21 cellular contexts compared by ENCODE assay signal in the genomic region with DNA sequence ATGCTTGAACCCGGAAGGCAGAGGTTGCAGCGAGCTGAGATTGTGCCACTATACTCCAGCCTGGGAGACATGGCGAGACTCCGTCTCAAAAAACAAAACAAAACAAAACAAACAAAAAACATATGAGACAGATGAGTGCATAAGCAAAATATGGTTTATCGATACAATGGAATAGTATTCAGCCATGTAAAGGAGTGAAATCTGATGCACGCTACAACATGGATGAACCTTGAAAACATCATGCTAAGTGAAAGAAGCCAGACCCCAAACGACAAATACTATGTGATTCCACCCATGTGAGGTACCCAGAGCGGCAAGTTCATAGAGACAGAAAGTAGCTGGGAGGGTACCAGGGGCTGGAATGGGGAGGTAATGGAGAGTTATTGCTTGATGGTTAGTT. TPM values are rescaled to one million over a fixed set of nuclear protein-coding genes. Genes with fewer than 3 reads are reported as not detected.
DNase-seq lines count a peak whose midpoint lies in the region; ATAC-seq, FAIRE-seq and TF ChIP-seq lines count a peak whose summit lies in the region.
"Had no signal": no experiment of that assay in that cellular context is flagged by ENCODE, and none has a peak within 500 bp of the region (broad histone marks: within the 10 kb centered on the region; RNA-seq: fewer than 3 reads in every experiment).

No MANE protein-coding gene starts in this region.

- no peak overlapping the region for H3K4me2 ChIP-seq in HepG2 (ENCODE audit: low read depth, low read length)

- H3K9ac ChIP-seq in HepG2 (ENCODE audit: insufficient read depth, low read depth, low read length): no peak overlapping the region

- H2AFZ ChIP-seq in HepG2 (ENCODE audit: low read length): no peak overlapping the region

- no peak for TF ChIP-seq RAD21 in HepG2 (CRISPR knock-in tag; IDR thresholded peaks at IDR 0.05)

- H3K27ac ChIP-seq in HepG2 (ENCODE audit: extremely low read length, insufficient read depth, low read length) (no peak overlapping the region), right lobe of liver (no peak overlapping the region), RWPE2 (ENCODE audit: poor library complexity, severe bottlenecking) (peak overlapping the region; percentile 95), vagina (peak overlapping the region; percentile 88)
- H3K27ac ChIP-seq: C4-2B had no signal

- ATAC-seq in HepG2 (no peak), right lobe of liver (no peak), RWPE2 (ENCODE audit: low read depth) (no peak)
- ATAC-seq: SK-N-SH treated with all-trans-retinoic acid at 6 μM for 48 hours had no signal

- TF ChIP-seq EP300 in HepG2 (IDR thresholded peaks at IDR 0.05; ENCODE audit: low read depth in 2 of 2, low read length in 2 of 2) (no peak), HepG2 (CRISPR knock-in tag; IDR thresholded peaks at IDR 0.05; ENCODE audit: borderline replicate concordance) (no peak)

- WGBS in HepG2 (ENCODE audit: low lambda C conversion rate): 97% methylated on average over 8 of the region's 8 CpGs
- WGBS in right lobe of liver (ENCODE audit: insufficient coverage, low coverage, low lambda C conversion rate, missing lambda C conversion rate): 95% methylated on average over 8 of the region's 8 CpGs

- H3K4me1 ChIP-seq in HepG2 (ENCODE audit: insufficient read depth, low read length) (peaks cover 80% of the 10 kb centered on the region), right lobe of liver (no peaks in the 10 kb centered on the region), RWPE2 (ENCODE audit: insufficient read depth, poor library complexity, severe bottlenecking) (peaks cover 62% of the 10 kb centered on the region), vagina (peaks cover 66% of the 10 kb centered on the region)

- no peaks in the 10 kb centered on the region for H3K9me3 ChIP-seq in HepG2 (ENCODE audit: low read length)
- H3K9me3 ChIP-seq in right lobe of liver: no peaks in the 10 kb centered on the region
- H3K9me3 ChIP-seq in RWPE2 (ENCODE audit: severe bottlenecking): no peaks in the 10 kb centered on the region
- no peaks in the 10 kb centered on the region for H3K9me3 ChIP-seq in vagina

- no TSS peak for BruUV-seq in HepG2 (replicated peaks; lab: Mats Ljungman, UMichigan)
- BruUV-seq in Calu3 (replicated peaks; lab: Mats Ljungman, UMichigan): no TSS peak

- in situ Hi-C loops in HepG2 (cut with HindIII; ENCODE audit: extremely low pct_ligation_motif_present, low pct_unique_long_range_greater_than_20kb): no loop called here

- no peaks in the 10 kb centered on the region for H3K79me2 ChIP-seq in HepG2 (ENCODE audit: insufficient read depth, low read length)

- peaks cover 30% of the 10 kb centered on the region for H3K4me1 Mint-ChIP-seq in nephron
- peaks cover 60% of the 10 kb centered on the region for H3K4me1 Mint-ChIP-seq in Calu3 (ENCODE audit: low read depth, unreplicated experiment)

- H3K36me3 Mint-ChIP-seq in nephron (ENCODE audit: low read depth) (no peaks in the 10 kb centered on the region), Calu3 (ENCODE audit: insufficient read depth, unreplicated experiment) (peaks cover 27% of the 10 kb centered on the region)

- H3K27me3 Mint-ChIP-seq in nephron (ENCODE audit: low read depth): no peaks in the 10 kb centered on the region
- no peaks in the 10 kb centered on the region for H3K27me3 Mint-ChIP-seq in Calu3 (ENCODE audit: unreplicated experiment)

- no peak for TF ChIP-seq POLR2A in HepG2 (IDR thresholded peaks at IDR 0.05; ENCODE audit: insufficient read depth in 1 of 2, low read depth in 2 of 2, low read length in 2 of 2)
- no peak for TF ChIP-seq POLR2A in right lobe of liver (IDR thresholded peaks at IDR 0.05)
- TF ChIP-seq POLR2A in vagina (IDR thresholded peaks at IDR 0.05): no peak

- no peak for TF ChIP-seq CTCF in HepG2 (CRISPR knock-in tag; IDR thresholded peaks at IDR 0.05)
- TF ChIP-seq CTCF in right lobe of liver (IDR thresholded peaks at IDR 0.05): no peak
- no peak for TF ChIP-seq CTCF in RWPE2 (IDR thresholded peaks at IDR 0.05; ENCODE audit: poor library complexity, severe bottlenecking)
- TF ChIP-seq CTCF in nephron (IDR thresholded peaks at IDR 0.05; ENCODE audit: unreplicated experiment in 3 of 3): no peak
- no peak for TF ChIP-seq CTCF in vagina (IDR thresholded peaks at IDR 0.05)
- TF ChIP-seq CTCF in Calu3 (IDR thresholded peaks at IDR 0.05; ENCODE audit: unreplicated experiment): no peak

- H4K20me1 ChIP-seq in HepG2 (ENCODE audit: insufficient read depth, low read length): no peaks in the 10 kb centered on the region

- FAIRE-seq in HepG2 (lab: Jason Lieb, UNC): peak; percentile 34
- FAIRE-seq: GM19239, H1 had no signal

- H3K4me3 ChIP-seq in HepG2 (replicated peaks in 1 of 3; ENCODE audit: insufficient read depth in 1 of 3, low read depth in 2 of 3, low read length in 3 of 3) (no peak overlapping the region), right lobe of liver (no peak overlapping the region), RWPE2 (ENCODE audit: severe bottlenecking) (no peak overlapping the region), vagina (no peak overlapping the region)

- H3K36me3 ChIP-seq in HepG2 (replicated peaks in 1 of 2; ENCODE audit: control insufficient read depth in 1 of 2, insufficient read depth in 2 of 2, low read length in 2 of 2) (no peaks in the 10 kb centered on the region), right lobe of liver (no peaks in the 10 kb centered on the region), RWPE2 (ENCODE audit: low read depth) (peaks cover 12% of the 10 kb centered on the region), vagina (no peaks in the 10 kb centered on the region)

- CTCF ChIA-PET in HepG2 (lab: Yijun Ruan, JAX; ENCODE audit: low intra/inter-chr PET ratio, low total read pairs): interaction anchor here (2.0 kb wide), 1 partner anchor 9 kb away, joined by 8 read pairs; a partner anchor contains a TSS
- CTCF ChIA-PET in Calu3 (lab: Charles Lee): interaction anchor here (0.6 kb wide), 1 partner anchor 17 kb away, joined by 5 read pairs; no protein-coding TSS in a partner anchor

- H3K27ac Mint-ChIP-seq in nephron (peak overlapping the region in 2 of 3 experiments; percentile 20 to 35), Calu3 (ENCODE audit: unreplicated experiment) (no peak overlapping the region)

- intact Hi-C loops in HepG2 (cut with micrococcal nuclease; ENCODE audit: unreplicated experiment): no loop called here
- intact Hi-C loops in right lobe of liver (cut with DNase I): loop anchor here (10.0 kb wide), 2 partner anchors 201 to 211 kb away; a partner anchor contains a TSS
- intact Hi-C loops in vagina (cut with DNase I): no loop called here
- intact Hi-C loops in Calu3 (cut with micrococcal nuclease; ENCODE audit: unreplicated experiment): no loop called here

- DNase-seq in HepG2 (ENCODE audit: low spot score) (no peak), right lobe of liver (no peak), RWPE2 (ENCODE audit: low spot score) (no peak), vagina (ENCODE audit: extremely low spot score in 2 of 2) (no peak), HuH-7.5 (ENCODE audit: low spot score) (no peak), medulla oblongata (ENCODE audit: extremely low spot score) (no peak), Calu3 (no peak)
- DNase-seq: KG1; NCI-H1092 treated with DMSO at 0.1 percent for 48 hours; NCI-H1436 treated with DMSO at 0.1 percent for 48 hours; NCI-H1930; NCI-H226; NCI-H524; NCI-H774; NK-92 treated with Interleukin-12 subunit alpha and Interleukin-12 subunit beta, amount 100 ng/mL, for 24 hours; SIG-M5 had no signal

- H3K27me3 ChIP-seq in HepG2 (ENCODE audit: control insufficient read depth in 1 of 2, insufficient read depth in 2 of 2, low read length in 2 of 2) (no peaks in the 10 kb centered on the region), right lobe of liver (no peaks in the 10 kb centered on the region), RWPE2 (ENCODE audit: insufficient read depth, poor library complexity, severe bottlenecking) (no peaks in the 10 kb centered on the region), vagina (no peaks in the 10 kb centered on the region)

- H3K9me3 Mint-ChIP-seq in nephron (no peaks in the 10 kb centered on the region), Calu3 (ENCODE audit: low read depth, unreplicated experiment) (no peaks in the 10 kb centered on the region)

- no peak overlapping the region for H3K4me3 Mint-ChIP-seq in nephron
- H3K4me3 Mint-ChIP-seq in Calu3 (ENCODE audit: low read depth, unreplicated experiment): no peak overlapping the region

- POLR2A ChIA-PET in HepG2 (lab: Yijun Ruan, JAX): interaction anchor here (0.7 to 5.1 kb wide), 5 partner anchors 10 to 46 kb away, joined by 3 to 27 read pairs (median 14); a partner anchor contains a TSS

RNA-seq across cellular contexts. Expression of a gene that starts 6.8 kb away (rescaled TPM):
- total RNA-seq in HepG2 (2016; rRNA removed; fragmentation: Illumina TruSeq; extraction: Trizol): 5.5 and 11.3 TPM in 2 replicates
- 5.6 and 8.7 TPM in 2 replicates for total RNA-seq in HepG2 (2016; cell fraction: cytosol; rRNA removed; fragmentation: Illumina TruSeq; extraction: Trizol; ENCODE audit: low read depth)
- 6.2 and 9.4 TPM in 2 replicates for total RNA-seq in HepG2 (2016; cell fraction: insoluble cytoplasmic fraction; rRNA removed; fragmentation: Illumina TruSeq; extraction: Trizol)
- total RNA-seq in HepG2 (2016; cell fraction: membrane; rRNA removed; fragmentation: Illumina TruSeq; extraction: Trizol): 23.5 and 28.9 TPM in 2 replicates
- total RNA-seq in HepG2 (2016; cell fraction: nucleus; rRNA removed; fragmentation: Illumina TruSeq; extraction: Trizol): 4.2 and 4.3 TPM in 2 replicates
- 39.1 and 46.1 TPM in 2 replicates for polyA plus RNA-seq in HepG2 (2011; rRNA removed)
- polyA plus RNA-seq in HepG2 (2011; cell fraction: cytosol; rRNA removed): 28.6 and 40.9 TPM in 2 replicates
- 37.4 and 43.6 TPM in 2 replicates for polyA plus RNA-seq in HepG2 (2011; cell fraction: nucleus; rRNA removed)
- 8.5 and 22.4 TPM in 2 replicates for polyA plus RNA-seq in HepG2 (2012)
- 17.4 and 19.5 TPM in 2 replicates for polyA plus RNA-seq in HepG2 (2016; cell fraction: cytosol; fragmentation: Illumina TruSeq; extraction: Trizol; ENCODE audit: low read depth)
- polyA plus RNA-seq in HepG2 (2016; cell fraction: insoluble cytoplasmic fraction; fragmentation: Illumina TruSeq; extraction: Trizol; ENCODE audit: low read depth): 14.0 and 24.9 TPM in 2 replicates
- polyA plus RNA-seq in HepG2 (2016; cell fraction: membrane; fragmentation: Illumina TruSeq; extraction: Trizol; ENCODE audit: low read depth): 30.5 and 46.5 TPM in 2 replicates
- polyA plus RNA-seq in HepG2 (2016; cell fraction: nucleus; fragmentation: Illumina TruSeq; extraction: Trizol; ENCODE audit: insufficient read depth, low read depth): 24.9 and 28.4 TPM in 2 replicates
- polyA minus RNA-seq in HepG2 (2011; rRNA and poly(A)+ RNA removed; ENCODE audit: low replicate concordance): 68.8 and 256 TPM in 2 replicates
- 26.0 and 39.9 TPM in 2 replicates for polyA minus RNA-seq in HepG2 (2011; cell fraction: cytosol; rRNA and poly(A)+ RNA removed)
- 13.4 and 15.7 TPM in 2 replicates for polyA minus RNA-seq in HepG2 (2011; cell fraction: nucleus; rRNA and poly(A)+ RNA removed)
- 10 to 100 TPM in 1 of 6 experiments, 1 to 10 TPM in 5; 2.0 to 26.4 (median 3.0) TPM for total RNA-seq in right lobe of liver
- 34.1 TPM for total RNA-seq in vagina
- 34.4 and 64.3 TPM in 2 replicates for total RNA-seq in Calu3 (2022)

RNA-seq across cellular contexts. Expression of a gene that starts 10.0 kb away (rescaled TPM):
- total RNA-seq in HepG2 (2016; rRNA removed; fragmentation: Illumina TruSeq; extraction: Trizol): 8.8 and 16.1 TPM in 2 replicates
- total RNA-seq in HepG2 (2016; cell fraction: cytosol; rRNA removed; fragmentation: Illumina TruSeq; extraction: Trizol; ENCODE audit: low read depth): 8.0 and 13.0 TPM in 2 replicates
- total RNA-seq in HepG2 (2016; cell fraction: insoluble cytoplasmic fraction; rRNA removed; fragmentation: Illumina TruSeq; extraction: Trizol): 9.5 and 14.6 TPM in 2 replicates
- total RNA-seq in HepG2 (2016; cell fraction: membrane; rRNA removed; fragmentation: Illumina TruSeq; extraction: Trizol): 12.4 and 18.3 TPM in 2 replicates
- 15.2 and 17.1 TPM in 2 replicates for total RNA-seq in HepG2 (2016; cell fraction: nucleus; rRNA removed; fragmentation: Illumina TruSeq; extraction: Trizol)
- 26.9 and 34.1 TPM in 2 replicates for polyA plus RNA-seq in HepG2 (2011; rRNA removed)
- 12.2 and 17.4 TPM in 2 replicates for polyA plus RNA-seq in HepG2 (2011; cell fraction: cytosol; rRNA removed)
- polyA plus RNA-seq in HepG2 (2011; cell fraction: nucleus; rRNA removed): 71.5 and 77.5 TPM in 2 replicates
- 16.9 and 20.5 TPM in 2 replicates for polyA plus RNA-seq in HepG2 (2012)
- 9.2 and 14.3 TPM in 2 replicates for polyA plus RNA-seq in HepG2 (2016; cell fraction: cytosol; fragmentation: Illumina TruSeq; extraction: Trizol; ENCODE audit: low read depth)
- 9.9 and 13.7 TPM in 2 replicates for polyA plus RNA-seq in HepG2 (2016; cell fraction: insoluble cytoplasmic fraction; fragmentation: Illumina TruSeq; extraction: Trizol; ENCODE audit: low read depth)
- 10.5 and 15.2 TPM in 2 replicates for polyA plus RNA-seq in HepG2 (2016; cell fraction: membrane; fragmentation: Illumina TruSeq; extraction: Trizol; ENCODE audit: low read depth)
- polyA plus RNA-seq in HepG2 (2016; cell fraction: nucleus; fragmentation: Illumina TruSeq; extraction: Trizol; ENCODE audit: insufficient read depth, low read depth): 36.2 and 39.6 TPM in 2 replicates
- 6.9 and 21.9 TPM in 2 replicates for polyA minus RNA-seq in HepG2 (2011; rRNA and poly(A)+ RNA removed; ENCODE audit: low replicate concordance)
- 8.3 and 8.4 TPM in 2 replicates for polyA minus RNA-seq in HepG2 (2011; cell fraction: cytosol; rRNA and poly(A)+ RNA removed)
- polyA minus RNA-seq in HepG2 (2011; cell fraction: nucleus; rRNA and poly(A)+ RNA removed): 26.9 and 36.2 TPM in 2 replicates
- total RNA-seq in right lobe of liver: 10 to 100 TPM; 24.0 to 78.9 (median 56.9) TPM
- 18.9 TPM for total RNA-seq in vagina
- total RNA-seq in Calu3 (2022): 21.8 and 23.2 TPM in 2 replicates

RNA-seq across cellular contexts. Expression of a gene that starts 22.8 kb away (rescaled TPM):
- total RNA-seq in HepG2 (2016; rRNA removed; fragmentation: Illumina TruSeq; extraction: Trizol): 10.5 and 14.8 TPM in 2 replicates
- 2.7 and 3.3 TPM in 2 replicates for total RNA-seq in HepG2 (2016; cell fraction: cytosol; rRNA removed; fragmentation: Illumina TruSeq; extraction: Trizol; ENCODE audit: low read depth)
- total RNA-seq in HepG2 (2016; cell fraction: insoluble cytoplasmic fraction; rRNA removed; fragmentation: Illumina TruSeq; extraction: Trizol): 11.7 and 13.0 TPM in 2 replicates
- total RNA-seq in HepG2 (2016; cell fraction: membrane; rRNA removed; fragmentation: Illumina TruSeq; extraction: Trizol): 8.9 and 9.5 TPM in 2 replicates
- total RNA-seq in HepG2 (2016; cell fraction: nucleus; rRNA removed; fragmentation: Illumina TruSeq; extraction: Trizol): 13.8 and 14.0 TPM in 2 replicates
- 16.3 and 16.6 TPM in 2 replicates for polyA plus RNA-seq in HepG2 (2011; rRNA removed)
- polyA plus RNA-seq in HepG2 (2011; cell fraction: cytosol; rRNA removed): 13.7 and 14.0 TPM in 2 replicates
- 34.1 and 37.3 TPM in 2 replicates for polyA plus RNA-seq in HepG2 (2011; cell fraction: nucleus; rRNA removed)
- 17.5 and 20.8 TPM in 2 replicates for polyA plus RNA-seq in HepG2 (2012)
- 2.7 and 3.3 TPM in 2 replicates for polyA plus RNA-seq in HepG2 (2016; cell fraction: cytosol; fragmentation: Illumina TruSeq; extraction: Trizol; ENCODE audit: low read depth)
- polyA plus RNA-seq in HepG2 (2016; cell fraction: insoluble cytoplasmic fraction; fragmentation: Illumina TruSeq; extraction: Trizol; ENCODE audit: low read depth): 36.1 and 41.5 TPM in 2 replicates
- polyA plus RNA-seq in HepG2 (2016; cell fraction: membrane; fragmentation: Illumina TruSeq; extraction: Trizol; ENCODE audit: low read depth): 10.3 and 12.9 TPM in 2 replicates
- polyA plus RNA-seq in HepG2 (2016; cell fraction: nucleus; fragmentation: Illumina TruSeq; extraction: Trizol; ENCODE audit: insufficient read depth, low read depth): 51.0 and 51.8 TPM in 2 replicates
- 8.8 and 11.0 TPM in 2 replicates for polyA minus RNA-seq in HepG2 (2011; rRNA and poly(A)+ RNA removed; ENCODE audit: low replicate concordance)
- 10.7 and 11.5 TPM in 2 replicates for polyA minus RNA-seq in HepG2 (2011; cell fraction: cytosol; rRNA and poly(A)+ RNA removed)
- 17.1 and 27.5 TPM in 2 replicates for polyA minus RNA-seq in HepG2 (2011; cell fraction: nucleus; rRNA and poly(A)+ RNA removed)
- 10 to 100 TPM; 14.0 to 27.1 (median 19.6) TPM for total RNA-seq in right lobe of liver
- total RNA-seq in vagina: 27.5 TPM
- 57.2 and 64.7 TPM in 2 replicates for total RNA-seq in Calu3 (2022)

RNA-seq across cellular contexts. Expression of a gene that starts 36.2 kb away (rescaled TPM):
- total RNA-seq in HepG2 (2016; rRNA removed; fragmentation: Illumina TruSeq; extraction: Trizol): 27.1 and 30.8 TPM in 2 replicates
- 22.3 and 23.3 TPM in 2 replicates for total RNA-seq in HepG2 (2016; cell fraction: cytosol; rRNA removed; fragmentation: Illumina TruSeq; extraction: Trizol; ENCODE audit: low read depth)
- 26.7 and 27.9 TPM in 2 replicates for total RNA-seq in HepG2 (2016; cell fraction: insoluble cytoplasmic fraction; rRNA removed; fragmentation: Illumina TruSeq; extraction: Trizol)
- 25.8 and 28.7 TPM in 2 replicates for total RNA-seq in HepG2 (2016; cell fraction: membrane; rRNA removed; fragmentation: Illumina TruSeq; extraction: Trizol)
- total RNA-seq in HepG2 (2016; cell fraction: nucleus; rRNA removed; fragmentation: Illumina TruSeq; extraction: Trizol): 13.7 and 16.4 TPM in 2 replicates
- 31.8 and 32.4 TPM in 2 replicates for polyA plus RNA-seq in HepG2 (2011; rRNA removed)
- 32.2 and 44.9 TPM in 2 replicates for polyA plus RNA-seq in HepG2 (2011; cell fraction: cytosol; rRNA removed)
- polyA plus RNA-seq in HepG2 (2011; cell fraction: nucleus; rRNA removed): 22.5 and 27.3 TPM in 2 replicates
- polyA plus RNA-seq in HepG2 (2012): 22.2 and 24.9 TPM in 2 replicates
- polyA plus RNA-seq in HepG2 (2016; cell fraction: cytosol; fragmentation: Illumina TruSeq; extraction: Trizol; ENCODE audit: low read depth): 14.6 and 18.5 TPM in 2 replicates
- polyA plus RNA-seq in HepG2 (2016; cell fraction: insoluble cytoplasmic fraction; fragmentation: Illumina TruSeq; extraction: Trizol; ENCODE audit: low read depth): 35.4 and 36.8 TPM in 2 replicates
- 19.7 and 26.6 TPM in 2 replicates for polyA plus RNA-seq in HepG2 (2016; cell fraction: membrane; fragmentation: Illumina TruSeq; extraction: Trizol; ENCODE audit: low read depth)
- 36.3 and 37.9 TPM in 2 replicates for polyA plus RNA-seq in HepG2 (2016; cell fraction: nucleus; fragmentation: Illumina TruSeq; extraction: Trizol; ENCODE audit: insufficient read depth, low read depth)
- 9.1 and 26.8 TPM in 2 replicates for polyA minus RNA-seq in HepG2 (2011; rRNA and poly(A)+ RNA removed; ENCODE audit: low replicate concordance)
- polyA minus RNA-seq in HepG2 (2011; cell fraction: cytosol; rRNA and poly(A)+ RNA removed): 17.8 and 20.5 TPM in 2 replicates
- polyA minus RNA-seq in HepG2 (2011; cell fraction: nucleus; rRNA and poly(A)+ RNA removed): 12.4 and 13.2 TPM in 2 replicates
- total RNA-seq in right lobe of liver: 10 to 100 TPM in 1 of 6 experiments, 1 to 10 TPM in 5; 2.6 to 13.5 (median 5.4) TPM
- 9.8 TPM for total RNA-seq in vagina
- 16.3 and 17.1 TPM in 2 replicates for total RNA-seq in Calu3 (2022)

Comparison
In these comparisons a context has a peak if more than half of its experiments do, and no peak if none do; other contexts are left out.
1. intact Hi-C loops: an anchor here in right lobe of liver (10.0 kb wide); none called in HepG2, vagina and Calu3.
2. H3K27ac ChIP-seq: peak in RWPE2 (single experiment) and vagina (single experiment); none in HepG2 (single experiment) and right lobe of liver (0 of 3).